8 cellular contexts compared by ENCODE assay signal in genomic region chr1:24503870-24504523, GRCh38. TPM values are rescaled to one million over a fixed set of nuclear protein-coding genes. Genes with fewer than 3 reads are reported as not detected.
DNase-seq lines count a peak whose midpoint lies in the region; ATAC-seq and TF ChIP-seq lines count a peak whose summit lies in the region.

No MANE protein-coding gene starts in this region.

- H3K4me1 ChIP-seq in CD4-positive, CD25-positive, alpha-beta regulatory T cell (ENCODE audit: control insufficient read depth, insufficient read depth, low read length, poor library complexity, severe bottlenecking) = peaks cover 64% of the 10 kb centered on the region
- H3K4me1 ChIP-seq in NT2/D1 (ENCODE audit: insufficient read depth, insufficient read length) = peaks cover 7% of the 10 kb centered on the region

- H3K4me3 ChIP-seq in CD4-positive, CD25-positive, alpha-beta regulatory T cell (ENCODE audit: low read depth, low read length) = peak overlapping the region; percentile 95
- peak overlapping the region; percentile 86 for H3K4me3 ChIP-seq in NT2/D1 (ENCODE audit: insufficient read length, low read depth)

- DNase-seq in CD4-positive, CD25-positive, alpha-beta regulatory T cell = peak in 1 of 3 donors; percentile 81
- no peak for DNase-seq in NT2/D1 (ENCODE audit: low read depth, low spot score)
- no peak for DNase-seq in nephron progenitor cell
- no peak for DNase-seq in NCI-H2107 (lab: John Stamatoyannopoulos, UW)
- DNase-seq in central memory CD4-positive, alpha-beta T cell = no peak
- no peak for DNase-seq in germinal center (ENCODE audit: low spot score)

- TF ChIP-seq CTCF in nephron progenitor cell (IDR thresholded peaks at IDR 0.05) = no peak

- no peak for ATAC-seq in CD4-positive, CD25-positive, alpha-beta regulatory T cell (ENCODE audit: low read depth in 2 of 2)
- no peak for ATAC-seq in HG03045 (IDR thresholded peaks at IDR 0.05; ENCODE audit: unreplicated experiment)

- H3K9me3 Mint-ChIP-seq in CD4-positive, CD25-positive, alpha-beta regulatory T cell = peaks cover 0 to 2% (median 0%) of the 10 kb centered on the region in 7 donors
- no peaks in the 10 kb centered on the region for H3K9me3 Mint-ChIP-seq in nephron progenitor cell

- H3K9ac ChIP-seq in NT2/D1 (ENCODE audit: insufficient read length, low read depth) = peak overlapping the region; percentile 81

- peak overlapping the region; percentile 97 for H3K27ac ChIP-seq in CD4-positive, CD25-positive, alpha-beta regulatory T cell (ENCODE audit: insufficient read depth, low read length, poor library complexity, severe bottlenecking)
- H3K27ac ChIP-seq in cingulate gyrus (ENCODE audit: low read depth, low read length) = peak overlapping the region; percentile 14

- no peaks in the 10 kb centered on the region for H3K27me3 ChIP-seq in CD4-positive, CD25-positive, alpha-beta regulatory T cell (ENCODE audit: control insufficient read depth, insufficient read depth, low read length)
- H3K27me3 ChIP-seq in NT2/D1 (ENCODE audit: insufficient read depth, insufficient read length) = no peaks in the 10 kb centered on the region

- no peaks in the 10 kb centered on the region for H3K9me3 ChIP-seq in CD4-positive, CD25-positive, alpha-beta regulatory T cell (ENCODE audit: control insufficient read depth in 2 of 2, low read length in 2 of 2)
- H3K9me3 ChIP-seq in NT2/D1 (ENCODE audit: insufficient read depth, low read length) = no peaks in the 10 kb centered on the region

- peak overlapping the region; percentile 98 to 100 (median 100) for H3K4me3 Mint-ChIP-seq in CD4-positive, CD25-positive, alpha-beta regulatory T cell
- H3K4me3 Mint-ChIP-seq in nephron progenitor cell = peak overlapping the region; percentile 93

- peak overlapping the region; percentile 92 to 100 (median 99) for H3K27ac Mint-ChIP-seq in CD4-positive, CD25-positive, alpha-beta regulatory T cell
- no peak overlapping the region for H3K27ac Mint-ChIP-seq in nephron progenitor cell

- peaks cover 23 to 71% (median 52%) of the 10 kb centered on the region in 4 donors for H3K4me1 Mint-ChIP-seq in CD4-positive, CD25-positive, alpha-beta regulatory T cell
- peaks cover 25% of the 10 kb centered on the region for H3K4me1 Mint-ChIP-seq in nephron progenitor cell

- no peaks in the 10 kb centered on the region for H3K36me3 ChIP-seq in CD4-positive, CD25-positive, alpha-beta regulatory T cell (ENCODE audit: control insufficient read depth, insufficient read depth, low read length)
- H3K36me3 ChIP-seq in NT2/D1 (ENCODE audit: insufficient read depth, insufficient read length, low read length) = no peaks in the 10 kb centered on the region

- peaks cover 28% of the 10 kb centered on the region for H3K36me3 Mint-ChIP-seq in CD4-positive, CD25-positive, alpha-beta regulatory T cell
- peaks cover 1% of the 10 kb centered on the region for H3K36me3 Mint-ChIP-seq in nephron progenitor cell (ENCODE audit: low read depth)

- H3K27me3 Mint-ChIP-seq in CD4-positive, CD25-positive, alpha-beta regulatory T cell = peaks cover 16% of the 10 kb centered on the region
- peaks cover 57% of the 10 kb centered on the region for H3K27me3 Mint-ChIP-seq in nephron progenitor cell (ENCODE audit: low read depth, poor library complexity)

RNA-seq across cellular contexts. Expression of gene RCAN3, which starts 1.4 kb away (rescaled TPM):
- total RNA-seq in CD4-positive, CD25-positive, alpha-beta regulatory T cell = 172 TPM
- polyA plus RNA-seq in CD4-positive, CD25-positive, alpha-beta regulatory T cell = 100 to 1,000 TPM; 126 to 146 (median 133) TPM

RNA-seq across cellular contexts. Expression of gene NCMAP, which starts 51.9 kb away (rescaled TPM):
- total RNA-seq in CD4-positive, CD25-positive, alpha-beta regulatory T cell = not detected
- under 1 TPM in 1 of 4 donors, not detected in 3; 0.34 TPM for polyA plus RNA-seq in CD4-positive, CD25-positive, alpha-beta regulatory T cell
